ENCODE assay signal across 21 cellular contexts in genomic region chr14:100334904-100335303, GRCh38. TPM values are rescaled to one million over a fixed set of nuclear protein-coding genes. Genes with fewer than 3 reads are reported as not detected.
A peak's percentile ranks its signal among the peaks of the same experiment; 100 is the strongest.
DNase-seq lines count a peak whose midpoint lies in the region; ATAC-seq, FAIRE-seq and TF ChIP-seq lines count a peak whose summit lies in the region.
"Had no signal": no experiment of that assay in that cellular context is flagged by ENCODE, and none has a peak within 500 bp of the region (broad histone marks: within the 10 kb centered on the region; RNA-seq: fewer than 3 reads in every experiment).

No MANE protein-coding gene starts in this region.

- H3K27ac ChIP-seq in K562 (ENCODE audit: extremely low read depth, low read depth, low read length) (no peak overlapping the region), neuronal stem cell (replicated peaks; ENCODE audit: low read length) (no peak overlapping the region), upper lobe of left lung (no peak overlapping the region)
- H3K27ac ChIP-seq: RWPE1, SJSA1 had no signal

- no peak overlapping the region for H3K27ac Mint-ChIP-seq in effector memory CD8-positive, alpha-beta T cell
- no peak overlapping the region for H3K27ac Mint-ChIP-seq in osteocyte (ENCODE audit: unreplicated experiment)

- H3K4me1 Mint-ChIP-seq in effector memory CD8-positive, alpha-beta T cell (ENCODE audit: low read depth in 2 of 2), result no peaks in the 10 kb centered on the region
- H3K4me1 Mint-ChIP-seq in osteocyte (ENCODE audit: unreplicated experiment), result no peaks in the 10 kb centered on the region

- H4K91ac ChIP-seq in neuronal stem cell (ENCODE audit: low read depth, low read length, poor library complexity), result no peak overlapping the region

- H2AK5ac ChIP-seq in neuronal stem cell (ENCODE audit: low read depth, low read length), result no peak overlapping the region

- no peak overlapping the region for H2BK12ac ChIP-seq in neuronal stem cell (ENCODE audit: low read length)

- H3K4me3 ChIP-seq in H7 (ENCODE audit: insufficient read depth, low read depth, low read length) (no peak overlapping the region), K562 (no peak overlapping the region), neuronal stem cell (ENCODE audit: low read length in 2 of 2) (no peak overlapping the region), upper lobe of left lung (no peak overlapping the region)
- H3K4me3 ChIP-seq: SJSA1 had no signal

- H3K4me1 ChIP-seq in K562 (replicated peaks in 1 of 2; ENCODE audit: control insufficient read depth in 2 of 2, insufficient read depth in 2 of 2, low read length in 2 of 2) (peaks cover 0 to 11% of the 10 kb centered on the region in 2 experiments; a peak in 2 of 5 replicates), neuronal stem cell (ENCODE audit: control insufficient read depth in 2 of 2, insufficient read depth in 1 of 2, low read depth in 1 of 2, low read length in 2 of 2) (no peaks in the 10 kb centered on the region), upper lobe of left lung (peaks cover 0 to 1% (median 0%) of the 10 kb centered on the region in 4 donors)
- H3K4me1 ChIP-seq: SJSA1 had no signal

- H2BK120ac ChIP-seq in neuronal stem cell (ENCODE audit: low read depth, low read length), result no peak overlapping the region

- H3K9me3 Mint-ChIP-seq in effector memory CD8-positive, alpha-beta T cell, result no peaks in the 10 kb centered on the region
- H3K9me3 Mint-ChIP-seq in osteocyte (ENCODE audit: unreplicated experiment), result no peaks in the 10 kb centered on the region
- H3K9me3 Mint-ChIP-seq: H9 had no signal

- FAIRE-seq in K562 (lab: Jason Lieb, UNC), result no peak
- FAIRE-seq: GM19239 had no signal

- H3K79me2 ChIP-seq in K562 (ENCODE audit: control insufficient read depth, insufficient read depth, low read length), result no peaks in the 10 kb centered on the region

- H3K9me3 ChIP-seq in K562 (replicated peaks; ENCODE audit: control insufficient read depth, insufficient read depth, low read depth, low read length), result no peaks in the 10 kb centered on the region
- no peaks in the 10 kb centered on the region for H3K9me3 ChIP-seq in neuronal stem cell (replicated peaks in 1 of 2; ENCODE audit: control insufficient read depth in 2 of 2, insufficient read depth in 1 of 2, low read depth in 1 of 2, low read length in 2 of 2)
- H3K9me3 ChIP-seq in upper lobe of left lung, result no peaks in the 10 kb centered on the region
- H3K9me3 ChIP-seq: SJSA1 had no signal

- ATAC-seq in K562 (no peak), upper lobe of left lung (ENCODE audit: low FRiP score in 2 of 2) (no peak)
- ATAC-seq in effector memory CD8-positive, alpha-beta T cell (replicated peaks), result no peak

- H3K23ac ChIP-seq in neuronal stem cell (ENCODE audit: low read depth, low read length, poor library complexity), result no peak overlapping the region

- no peak overlapping the region for H3K4me3 Mint-ChIP-seq in effector memory CD8-positive, alpha-beta T cell
- no peak overlapping the region for H3K4me3 Mint-ChIP-seq in osteocyte (ENCODE audit: unreplicated experiment)
- H3K4me3 Mint-ChIP-seq: H9 had no signal

- peaks cover 9% of the 10 kb centered on the region for H3K36me3 Mint-ChIP-seq in effector memory CD8-positive, alpha-beta T cell (ENCODE audit: insufficient read depth)
- peaks cover 31% of the 10 kb centered on the region for H3K36me3 Mint-ChIP-seq in osteocyte (ENCODE audit: unreplicated experiment)

- H2BK5ac ChIP-seq in neuronal stem cell (ENCODE audit: low read length), result no peak overlapping the region

- no peak overlapping the region for H2BK15ac ChIP-seq in neuronal stem cell (ENCODE audit: low read length)

- no peak for TF ChIP-seq CTCF in K562 (IDR thresholded peaks at IDR 0.05 in 2 of 3, conservative IDR thresholded peaks at IDR 0.05 in 1 of 3; ENCODE audit: insufficient read depth in 2 of 3, low read depth in 1 of 3, low read length in 3 of 3)
- no peak for TF ChIP-seq CTCF in upper lobe of left lung (IDR thresholded peaks at IDR 0.05)
- TF ChIP-seq CTCF in osteocyte (IDR thresholded peaks at IDR 0.05), result no peak

- H4K20me1 ChIP-seq in K562 (replicated peaks; ENCODE audit: control insufficient read depth, insufficient read depth, low read length), result peaks cover 9% of the 10 kb centered on the region; the same call in 1 of the 2 replicates

- CTCF ChIA-PET in K562 (lab: Yijun Ruan, JAX; ENCODE audit: low intra/inter-chr PET ratio), result no interaction called here

- no TSS peak for BruUV-seq in K562 (replicated peaks; lab: Mats Ljungman, UMichigan)

- WGBS in K562 (ENCODE audit: insufficient coverage, low coverage, missing lambda C conversion rate), result 92% methylated on average over 12 of the region's 12 CpGs
- no CpG with 5 or more reads among the region's 12 CpGs for WGBS in neuronal stem cell (ENCODE audit: extremely low coverage in 2 of 2, insufficient read length in 2 of 2, insufficient replicate concordance in 1 of 2), 2 donors
- 87 to 91% methylated on average over 10 to 12 of the region's 12 CpGs for WGBS in upper lobe of left lung, 2 donors

- H3K4me2 ChIP-seq in K562 (ENCODE audit: insufficient read depth, low read length) (no peak overlapping the region), neuronal stem cell (ENCODE audit: insufficient read depth, low read length, poor library complexity, severe bottlenecking) (no peak overlapping the region)

- TF ChIP-seq POLR2A in K562 (conservative IDR thresholded peaks at IDR 0.05) (no peak), upper lobe of left lung (IDR thresholded peaks at IDR 0.05) (no peak)

- POLR2A ChIA-PET in K562 (lab: Yijun Ruan, JAX), result interaction anchor here (1.3 to 5.7 kb wide), 2 partner anchors 12 to 13 kb away, joined by 5 to 29 read pairs; partner anchors contain the start of gene SLC25A47

- peak overlapping the region in 1 of 2 experiments; percentile 64; a peak in 2 of 4 replicates for H3K9ac ChIP-seq in K562 (ENCODE audit: insufficient read depth in 1 of 2, low read depth in 2 of 2, low read length in 2 of 2)
- H3K9ac ChIP-seq in neuronal stem cell (ENCODE audit: low read depth, low read length, poor library complexity), result peak overlapping the region; percentile 61

- H2AFZ ChIP-seq in K562 (ENCODE audit: low read depth, low read length) (no peak overlapping the region), neuronal stem cell (ENCODE audit: low read length) (no peak overlapping the region)

- no peak overlapping the region for H3K4ac ChIP-seq in neuronal stem cell (ENCODE audit: low read length)

- H3K79me1 ChIP-seq in neuronal stem cell (ENCODE audit: low read depth, low read length), result peaks cover 1% of the 10 kb centered on the region

- H4K8ac ChIP-seq in neuronal stem cell (ENCODE audit: low read depth, low read length), result no peak overlapping the region

- no peak overlapping the region for H3K14ac ChIP-seq in neuronal stem cell (ENCODE audit: low read length)

- TF ChIP-seq EP300 in K562 (IDR thresholded peaks at IDR 0.05; ENCODE audit: low read length), result no peak
- no peak for TF ChIP-seq EP300 in upper lobe of left lung (IDR thresholded peaks at IDR 0.05)

- TF ChIP-seq RAD21 in K562 (CRISPR knock-in tag; conservative IDR thresholded peaks at IDR 0.05 in 1 of 2, IDR thresholded peaks at IDR 0.05 in 1 of 2), result no peak

- H3K36me3 ChIP-seq in H7 (replicated peaks; ENCODE audit: control insufficient read depth, insufficient read depth, low read length) (peaks cover 18% of the 10 kb centered on the region), K562 (ENCODE audit: control insufficient read depth, insufficient read depth, low read length) (peaks cover 48% of the 10 kb centered on the region; the same call in 2 of the 3 replicates), neuronal stem cell (replicated peaks in 1 of 2; ENCODE audit: control insufficient read depth in 2 of 2, insufficient read depth in 2 of 2, low read length in 2 of 2) (peaks cover 15 to 41% of the 10 kb centered on the region in 2 donors), upper lobe of left lung (peaks cover 7 to 73% (median 62%) of the 10 kb centered on the region in 4 donors)

- intact Hi-C loops in K562 (cut with micrococcal nuclease), result no loop called here

- H3K9me1 ChIP-seq in K562 (ENCODE audit: control insufficient read depth, insufficient read depth, low read length), result no peaks in the 10 kb centered on the region

- H3K27me3 Mint-ChIP-seq in effector memory CD8-positive, alpha-beta T cell, result no peaks in the 10 kb centered on the region
- H3K27me3 Mint-ChIP-seq in osteocyte (ENCODE audit: unreplicated experiment), result no peaks in the 10 kb centered on the region

- H3K27me3 ChIP-seq in H7 (ENCODE audit: control insufficient read depth, insufficient read depth, low read length) (no peaks in the 10 kb centered on the region), K562 (ENCODE audit: control insufficient read depth in 2 of 2, insufficient read depth in 2 of 2, low read length in 2 of 2) (no peaks in the 10 kb centered on the region), neuronal stem cell (ENCODE audit: control insufficient read depth in 3 of 3, insufficient read depth in 3 of 3, low read depth in 1 of 3, low read length in 3 of 3) (no peaks in the 10 kb centered on the region), upper lobe of left lung (no peaks in the 10 kb centered on the region)
- H3K27me3 ChIP-seq: SJSA1 had no signal

- DNase-seq in 8988T (peak; percentile 4), H7 (peak; percentile 11), K562 (ENCODE audit: extremely low read depth in 1 of 4, low spot score in 3 of 4) (no peak), neuronal stem cell (ENCODE audit: low spot score) (no peak), upper lobe of left lung (no peak), D341Med (ENCODE audit: low spot score) (no peak), osteocyte (ENCODE audit: extremely low spot score, unreplicated experiment) (no peak)
- no peak for DNase-seq in effector memory CD8-positive, alpha-beta T cell
- DNase-seq: AML-193, COR-L47, DMS153, H9, KBM-7, MV-4-11, NCI-H1417 treated with DMSO at 0.1 percent for 48 hours, NCI-H2029, NCI-H748 treated with DMSO at 0.1 percent for 48 hours had no signal

- no peak overlapping the region for H3K18ac ChIP-seq in neuronal stem cell (ENCODE audit: low read length)

- in situ Hi-C loops in K562 (cut with MboI), result no loop called here

RNA-seq across cellular contexts. Expression of gene SLC25A47, which starts 11.8 kb away (rescaled TPM):
- total RNA-seq in H7 (2014; rRNA removed; shearing (Covaris generic)), result 0.07 and 0.18 TPM in 2 replicates
- total RNA-seq in K562 (2011; cell fraction: chromatin; rRNA removed; ENCODE audit: low replicate concordance), result not detected in 2 replicates
- total RNA-seq in K562 (2011; cell fraction: nucleolus; rRNA removed), result not detected in 2 replicates
- total RNA-seq in K562 (2011; cell fraction: nucleoplasm; rRNA removed), result not detected in 2 replicates
- 0.23 and 0.24 TPM in 2 replicates for total RNA-seq in K562 (2014; rRNA removed)
- not detected in 2 replicates for total RNA-seq in K562 (2014; rRNA removed; fragmentation: Illumina TruSeq; extraction: Trizol)
- 0.22 TPM in 1 of 2 replicates, not detected in the other for total RNA-seq in K562 (2015; rRNA removed; fragmentation: Illumina TruSeq; extraction: Trizol)
- total RNA-seq in K562 (2021), result 0.09 and 0.25 TPM in 2 replicates
- not detected in 2 replicates for polyA plus RNA-seq in K562 (2011; rRNA removed)
- not detected in 2 replicates for polyA plus RNA-seq in K562 (2011; cell fraction: cytosol; rRNA removed)
- not detected in 2 replicates for polyA plus RNA-seq in K562 (2011; cell fraction: nucleus; rRNA removed)
- 0.06 TPM in 1 of 2 replicates, not detected in the other for polyA plus RNA-seq in K562 (2012)
- not detected in 2 replicates for polyA plus RNA-seq in K562 (2014; fragmentation: Illumina TruSeq; extraction: Trizol)
- polyA plus RNA-seq in K562 (2014; fragmentation: Nextera tagmentation; extraction: Ambion mirVana), result not detected
- not detected in 2 replicates for polyA plus RNA-seq in K562 (2014; rRNA removed)
- not detected in 2 replicates for polyA minus RNA-seq in K562 (2011; rRNA and poly(A)+ RNA removed)
- not detected in 2 replicates for polyA minus RNA-seq in K562 (2011; cell fraction: cytosol; rRNA and poly(A)+ RNA removed)
- not detected in 2 replicates for polyA minus RNA-seq in K562 (2011; cell fraction: nucleus; rRNA and poly(A)+ RNA removed)
- polyA plus RNA-seq in neuronal stem cell (2013, experiment 1 of 2), result 0.03 TPM
- polyA plus RNA-seq in neuronal stem cell (2013, experiment 2 of 2), result not detected
- not detected for total RNA-seq in upper lobe of left lung
- not detected in 2 replicates for total RNA-seq in osteocyte
- total RNA-seq: NCI-H460, SJSA1 had no signal

RNA-seq across cellular contexts. Expression of gene SLC25A29, which starts 28.7 kb away (rescaled TPM):
- 124 and 131 TPM in 2 replicates for total RNA-seq in H7 (2014; rRNA removed; shearing (Covaris generic))
- 25.5 and 46.3 TPM in 2 replicates for total RNA-seq in K562 (2011; cell fraction: chromatin; rRNA removed; ENCODE audit: low replicate concordance)
- 35.9 TPM in 2 replicates for total RNA-seq in K562 (2011; cell fraction: nucleolus; rRNA removed)
- total RNA-seq in K562 (2011; cell fraction: nucleoplasm; rRNA removed), result 25.8 and 28.6 TPM in 2 replicates
- 12.7 and 17.5 TPM in 2 replicates for total RNA-seq in K562 (2014; rRNA removed)
- 2.0 and 2.7 TPM in 2 replicates for total RNA-seq in K562 (2014; rRNA removed; fragmentation: Illumina TruSeq; extraction: Trizol)
- 3.8 and 4.1 TPM in 2 replicates for total RNA-seq in K562 (2015; rRNA removed; fragmentation: Illumina TruSeq; extraction: Trizol)
- total RNA-seq in K562 (2021), result 13.7 and 14.5 TPM in 2 replicates
- 11.3 and 20.4 TPM in 2 replicates for polyA plus RNA-seq in K562 (2011; rRNA removed)
- 19.0 and 24.9 TPM in 2 replicates for polyA plus RNA-seq in K562 (2011; cell fraction: cytosol; rRNA removed)
- 94.7 and 105 TPM in 2 replicates for polyA plus RNA-seq in K562 (2011; cell fraction: nucleus; rRNA removed)
- 6.3 and 8.5 TPM in 2 replicates for polyA plus RNA-seq in K562 (2012)
- 4.7 and 4.8 TPM in 2 replicates for polyA plus RNA-seq in K562 (2014; fragmentation: Illumina TruSeq; extraction: Trizol)
- under 1 TPM; 0.07 to 0.25 TPM for polyA plus RNA-seq in K562 (2014; fragmentation: Nextera tagmentation; extraction: Ambion mirVana)
- polyA plus RNA-seq in K562 (2014; rRNA removed), result 14.1 and 16.4 TPM in 2 replicates
- 3.0 and 3.6 TPM in 2 replicates for polyA minus RNA-seq in K562 (2011; rRNA and poly(A)+ RNA removed)
- polyA minus RNA-seq in K562 (2011; cell fraction: cytosol; rRNA and poly(A)+ RNA removed), result 7.5 and 8.0 TPM in 2 replicates
- 15.0 and 16.2 TPM in 2 replicates for polyA minus RNA-seq in K562 (2011; cell fraction: nucleus; rRNA and poly(A)+ RNA removed)
- 113 TPM for polyA plus RNA-seq in neuronal stem cell (2013, experiment 1 of 2)
- polyA plus RNA-seq in neuronal stem cell (2013, experiment 2 of 2), result 111 TPM
- 100 to 1,000 TPM in 2 of 6 donors, 10 to 100 TPM in 4; 81.5 to 275 (median 96.6) TPM for total RNA-seq in upper lobe of left lung
- total RNA-seq in osteocyte, result 57.0 and 58.8 TPM in 2 replicates

RNA-seq across cellular contexts. Expression of gene WDR25, which starts 41.4 kb away (rescaled TPM):
- 10.6 and 18.4 TPM in 2 replicates for total RNA-seq in H7 (2014; rRNA removed; shearing (Covaris generic))
- total RNA-seq in K562 (2011; cell fraction: chromatin; rRNA removed; ENCODE audit: low replicate concordance), result 10.4 and 15.9 TPM in 2 replicates
- 11.0 and 11.7 TPM in 2 replicates for total RNA-seq in K562 (2011; cell fraction: nucleolus; rRNA removed)
- 8.4 and 11.8 TPM in 2 replicates for total RNA-seq in K562 (2011; cell fraction: nucleoplasm; rRNA removed)
- total RNA-seq in K562 (2014; rRNA removed) (11.2 TPM in 2 replicates), K562 (2014; rRNA removed; fragmentation: Illumina TruSeq; extraction: Trizol) (4.1 and 4.2 TPM in 2 replicates), K562 (2015; rRNA removed; fragmentation: Illumina TruSeq; extraction: Trizol) (6.3 and 6.7 TPM in 2 replicates), K562 (2021) (8.0 and 8.4 TPM in 2 replicates), upper lobe of left lung (10 to 100 TPM in 4 of 6 donors, 1 to 10 TPM in 2; 5.5 to 43.0 (median 10.6) TPM), osteocyte (15.5 and 20.0 TPM in 2 replicates)
- polyA plus RNA-seq in K562 (2011; rRNA removed) (6.3 and 7.0 TPM in 2 replicates), K562 (2014; fragmentation: Illumina TruSeq; extraction: Trizol) (7.6 and 7.7 TPM in 2 replicates), K562 (2014; fragmentation: Nextera tagmentation; extraction: Ambion mirVana) (1 to 10 TPM in 1 of 2 experiments, under 1 TPM in 1; 0.42 to 1.2 TPM), K562 (2014; rRNA removed) (7.8 and 8.9 TPM in 2 replicates)
- 8.2 and 14.0 TPM in 2 replicates for polyA plus RNA-seq in K562 (2011; cell fraction: cytosol; rRNA removed)
- 4.9 and 5.8 TPM in 2 replicates for polyA plus RNA-seq in K562 (2011; cell fraction: nucleus; rRNA removed)
- 5.4 and 13.7 TPM in 2 replicates for polyA plus RNA-seq in K562 (2012)
- polyA minus RNA-seq in K562 (2011; rRNA and poly(A)+ RNA removed), result 5.4 and 6.8 TPM in 2 replicates
- polyA minus RNA-seq in K562 (2011; cell fraction: cytosol; rRNA and poly(A)+ RNA removed), result 3.7 and 4.5 TPM in 2 replicates
- polyA minus RNA-seq in K562 (2011; cell fraction: nucleus; rRNA and poly(A)+ RNA removed), result 7.9 and 11.1 TPM in 2 replicates
- 8.7 TPM for polyA plus RNA-seq in neuronal stem cell (2013, experiment 1 of 2)
- 9.9 TPM for polyA plus RNA-seq in neuronal stem cell (2013, experiment 2 of 2)

Comparison
In these comparisons a context has a peak if more than half of its experiments do, and no peak if none do; other contexts are left out.
1. DNase-seq: peak in 8988T (single experiment) and H7 (single experiment); none in K562 (0 of 4), neuronal stem cell (single experiment), upper lobe of left lung (0 of 2), effector memory CD8-positive, alpha-beta T cell (0 of 3), D341Med (single experiment) and osteocyte (single experiment).